Comparison of ENCODE assay signal across 23 cellular contexts in genomic region chr16:14365200-14365851, GRCh38.
A peak's percentile ranks its signal among the peaks of the same experiment; 100 is the strongest.
DNase-seq lines count a peak whose midpoint lies in the region; ATAC-seq, FAIRE-seq and TF ChIP-seq lines count a peak whose summit lies in the region.
"Had no signal": no experiment of that assay in that cellular context is flagged by ENCODE, and none has a peak within 500 bp of the region (broad histone marks: within the 10 kb centered on the region; RNA-seq: fewer than 3 reads in every experiment).

No MANE protein-coding gene starts in this region.

- H2BK15ac ChIP-seq in neuronal stem cell (ENCODE audit: low read length): no peak overlapping the region

- H3K4me1 Mint-ChIP-seq in activated CD4-positive, alpha-beta memory T cell treated with anti-CD3 and anti-CD28 coated beads, Interleukin-2, amount 10 ng/mL, durations not matched to agents 7 days and 5 days: no peaks in the 10 kb centered on the region

- H4K20me1 ChIP-seq in K562 (replicated peaks; ENCODE audit: control insufficient read depth, insufficient read depth, low read length): 0 out of 2 replicates have a peak, but pooled peaks cover 5% of the 10 kb centered on the region

- H3K27ac ChIP-seq in K562 (ENCODE audit: extremely low read depth, low read depth, low read length) (no peak overlapping the region), neuronal stem cell (replicated peaks; ENCODE audit: low read length) (no peak overlapping the region)
- H3K27ac ChIP-seq: cardiac muscle cell, thyroid gland had no signal

- no peak for FAIRE-seq in K562 (lab: Jason Lieb, UNC)
- FAIRE-seq: G401.6, GM18507 had no signal

- CTCF ChIA-PET in K562 (lab: Yijun Ruan, JAX; ENCODE audit: low intra/inter-chr PET ratio): no interaction called here
- CTCF ChIA-PET in activated CD4-positive, alpha-beta memory T cell treated with anti-CD3 and anti-CD28 coated beads, Interleukin-2, amount 10 ng/mL, durations not matched to agents 7 days and 5 days (lab: Charles Lee): no interaction called here

- TF ChIP-seq RAD21 in K562 (CRISPR knock-in tag; conservative IDR thresholded peaks at IDR 0.05 in 1 of 2, IDR thresholded peaks at IDR 0.05 in 1 of 2): no peak

- no peaks in the 10 kb centered on the region for H3K36me3 Mint-ChIP-seq in activated CD4-positive, alpha-beta memory T cell treated with anti-CD3 and anti-CD28 coated beads, Interleukin-2, amount 10 ng/mL, durations not matched to agents 7 days and 5 days (ENCODE audit: low read depth)

- TF ChIP-seq EP300 in K562 (IDR thresholded peaks at IDR 0.05; ENCODE audit: low read length): no peak

- peaks cover 50 to 82% of the 10 kb centered on the region in 2 experiments for H3K27me3 ChIP-seq in K562 (ENCODE audit: control insufficient read depth in 2 of 2, insufficient read depth in 2 of 2, low read length in 2 of 2)
- H3K27me3 ChIP-seq in neuronal stem cell (ENCODE audit: control insufficient read depth in 3 of 3, insufficient read depth in 3 of 3, low read depth in 1 of 3, low read length in 3 of 3): peaks cover 0 to 4% (median 0%) of the 10 kb centered on the region in 3 experiments
- H3K27me3 ChIP-seq: cardiac muscle cell, thyroid gland had no signal

- no peak for TF ChIP-seq POLR2A in K562 (conservative IDR thresholded peaks at IDR 0.05)

- no peak overlapping the region for H3K4me3 ChIP-seq in AG10803 (ENCODE audit: low read length)
- H3K4me3 ChIP-seq in K562: no peak overlapping the region
- no peak overlapping the region for H3K4me3 ChIP-seq in neuronal stem cell (ENCODE audit: low read length in 2 of 2)
- H3K4me3 ChIP-seq: cardiac muscle cell, skin epidermis, thyroid gland had no signal

- POLR2A ChIA-PET in K562 (lab: Yijun Ruan, JAX): no interaction called here
- POLR2A ChIA-PET in activated CD4-positive, alpha-beta memory T cell treated with anti-CD3 and anti-CD28 coated beads, Interleukin-2, amount 10 ng/mL, durations not matched to agents 7 days and 5 days (lab: Charles Lee): no interaction called here

- no peak overlapping the region for H2BK12ac ChIP-seq in neuronal stem cell (ENCODE audit: low read length)

- peak; percentile 54 for DNase-seq in AG10803 (ENCODE audit: low read depth)
- peak; percentile 59 for DNase-seq in HS-27A (ENCODE audit: low read depth)
- no peak for DNase-seq in K562 (ENCODE audit: extremely low read depth in 1 of 4, low spot score in 3 of 4)
- no peak for DNase-seq in neuronal stem cell (ENCODE audit: low spot score)
- no peak for DNase-seq in activated CD4-positive, alpha-beta memory T cell treated with anti-CD3 and anti-CD28 coated beads, Interleukin-2, amount 10 ng/mL, durations not matched to agents 7 days and 5 days
- DNase-seq in left lobe of liver (ENCODE audit: low spot score): no peak
- DNase-seq: activated CD4-positive, CD25-positive, alpha-beta regulatory T cell treated with anti-CD3 and anti-CD28 coated beads, Interleukin-2, amount 50 U/mL, for 72 hours; activated naive CD4-positive, alpha-beta T cell treated with Interleukin-2 at 50 U/mL for 16 hours; activated T-cell treated with anti-CD3 and anti-CD28 coated beads, Interleukin-2, amount 50 U/mL, for 1 hour; HCEC 1CT; KG1; left ventricle myocardium superior; NCI-H1694 treated with DMSO at 0.1 percent for 48 hours; stimulated activated CD4-positive, alpha-beta T cell treated with anti-CD3 and anti-CD28 coated beads, Interleukin-4, amount 100 ng/mL, for 24 hours; stimulated activated naive CD8-positive, alpha-beta T cell treated with anti-CD3 and anti-CD28 coated beads, Interleukin-15, Interleukin-2, amounts not matched to agents 100 U/mL and 50 U/mL, for 24 hours had no signal

- H2AFZ ChIP-seq in K562 (ENCODE audit: low read depth, low read length) (no peak overlapping the region), neuronal stem cell (ENCODE audit: low read length) (no peak overlapping the region)

- H3K79me2 ChIP-seq in K562 (ENCODE audit: control insufficient read depth, insufficient read depth, low read length): no peaks in the 10 kb centered on the region

- no peaks in the 10 kb centered on the region for H3K9me3 Mint-ChIP-seq in activated CD4-positive, alpha-beta memory T cell treated with anti-CD3 and anti-CD28 coated beads, Interleukin-2, amount 10 ng/mL, durations not matched to agents 7 days and 5 days
- H3K9me3 Mint-ChIP-seq: dendritic cell treated with granulocyte-macrophage colony-stimulating factor and Interleukin-4, amounts not matched to agents 40 ng/mL and 50 ng/mL, for 4 days had no signal

- H3K36me3 ChIP-seq in K562 (ENCODE audit: control insufficient read depth, insufficient read depth, low read length): no peaks in the 10 kb centered on the region
- H3K36me3 ChIP-seq in neuronal stem cell (replicated peaks in 1 of 2; ENCODE audit: control insufficient read depth in 2 of 2, insufficient read depth in 2 of 2, low read length in 2 of 2): no peaks in the 10 kb centered on the region
- H3K36me3 ChIP-seq: cardiac muscle cell, thyroid gland had no signal

- peak overlapping the region; percentile 72 for H3K18ac ChIP-seq in neuronal stem cell (ENCODE audit: low read length)

- H2AK5ac ChIP-seq in neuronal stem cell (ENCODE audit: low read depth, low read length): no peak overlapping the region

- no peak overlapping the region for H4K91ac ChIP-seq in neuronal stem cell (ENCODE audit: low read depth, low read length, poor library complexity)

- no peak overlapping the region for H3K4ac ChIP-seq in neuronal stem cell (ENCODE audit: low read length)

- H4K8ac ChIP-seq in neuronal stem cell (ENCODE audit: low read depth, low read length): no peak overlapping the region

- no peak overlapping the region for H3K27ac Mint-ChIP-seq in activated CD4-positive, alpha-beta memory T cell treated with anti-CD3 and anti-CD28 coated beads, Interleukin-2, amount 10 ng/mL, durations not matched to agents 7 days and 5 days
- H3K27ac Mint-ChIP-seq: dendritic cell treated with granulocyte-macrophage colony-stimulating factor and Interleukin-4, amounts not matched to agents 40 ng/mL and 50 ng/mL, for 4 days had no signal

- ATAC-seq in K562 (no peak), GM21576 (IDR thresholded peaks at IDR 0.05; ENCODE audit: unreplicated experiment) (no peak), left lobe of liver (no peak), GM21447 (IDR thresholded peaks at IDR 0.05; ENCODE audit: unreplicated experiment) (no peak)
- ATAC-seq: left ventricle myocardium superior; stimulated activated naive CD8-positive, alpha-beta T cell treated with anti-CD3 and anti-CD28 coated beads, Interleukin-15, Interleukin-2, amounts not matched to agents 100 U/mL and 50 U/mL, for 24 hours had no signal

- peak overlapping the region; percentile 2 for H3K23ac ChIP-seq in neuronal stem cell (ENCODE audit: low read depth, low read length, poor library complexity)

- H3K9me3 ChIP-seq in K562 (replicated peaks; ENCODE audit: control insufficient read depth, insufficient read depth, low read depth, low read length) (no peaks in the 10 kb centered on the region), neuronal stem cell (replicated peaks in 1 of 2; ENCODE audit: control insufficient read depth in 2 of 2, insufficient read depth in 1 of 2, low read depth in 1 of 2, low read length in 2 of 2) (no peaks in the 10 kb centered on the region)
- H3K9me3 ChIP-seq: thyroid gland had no signal

- H3K27me3 Mint-ChIP-seq in activated CD4-positive, alpha-beta memory T cell treated with anti-CD3 and anti-CD28 coated beads, Interleukin-2, amount 10 ng/mL, durations not matched to agents 7 days and 5 days: no peaks in the 10 kb centered on the region

- 14% methylated on average over 12 of the region's 13 CpGs for WGBS in K562 (ENCODE audit: insufficient coverage, low coverage, missing lambda C conversion rate)
- WGBS in neuronal stem cell (ENCODE audit: extremely low coverage in 2 of 2, insufficient read length in 2 of 2, insufficient replicate concordance in 1 of 2), 2 donors: no CpG with 5 or more reads among the region's 13 CpGs

- no peaks in the 10 kb centered on the region for H3K9me1 ChIP-seq in K562 (ENCODE audit: control insufficient read depth, insufficient read depth, low read length)

- no TSS peak for BruUV-seq in K562 (replicated peaks; lab: Mats Ljungman, UMichigan)

- no peak overlapping the region for H2BK5ac ChIP-seq in neuronal stem cell (ENCODE audit: low read length)

- intact Hi-C loops in K562 (cut with micrococcal nuclease): no loop called here

- H3K4me1 ChIP-seq in K562 (replicated peaks in 1 of 2; ENCODE audit: control insufficient read depth in 2 of 2, insufficient read depth in 2 of 2, low read length in 2 of 2) (peaks cover 8 to 21% of the 10 kb centered on the region in 2 experiments; a peak in 3 of 5 replicates), neuronal stem cell (ENCODE audit: control insufficient read depth in 2 of 2, insufficient read depth in 1 of 2, low read depth in 1 of 2, low read length in 2 of 2) (peaks cover 7% of the 10 kb centered on the region in 2 donors)

- in situ Hi-C loops in K562 (cut with MboI): no loop called here

- no peak for TF ChIP-seq CTCF in AG10803 (conservative IDR thresholded peaks at IDR 0.05; ENCODE audit: low read length)
- no peak for TF ChIP-seq CTCF in K562 (IDR thresholded peaks at IDR 0.05 in 2 of 3, conservative IDR thresholded peaks at IDR 0.05 in 1 of 3; ENCODE audit: insufficient read depth in 2 of 3, low read depth in 1 of 3, low read length in 3 of 3)

- H2BK120ac ChIP-seq in neuronal stem cell (ENCODE audit: low read depth, low read length): no peak overlapping the region

- H3K4me2 ChIP-seq in K562 (ENCODE audit: insufficient read depth, low read length) (0 out of 2 replicates have a peak overlapping the region, but pooled peaks have one; percentile 64), neuronal stem cell (ENCODE audit: insufficient read depth, low read length, poor library complexity, severe bottlenecking) (no peak overlapping the region)

- no peak overlapping the region for H3K4me3 Mint-ChIP-seq in activated CD4-positive, alpha-beta memory T cell treated with anti-CD3 and anti-CD28 coated beads, Interleukin-2, amount 10 ng/mL, durations not matched to agents 7 days and 5 days
- H3K4me3 Mint-ChIP-seq: dendritic cell treated with granulocyte-macrophage colony-stimulating factor and Interleukin-4, amounts not matched to agents 40 ng/mL and 50 ng/mL, for 4 days had no signal

- H3K14ac ChIP-seq in neuronal stem cell (ENCODE audit: low read length): no peak overlapping the region

- H3K9ac ChIP-seq in K562 (ENCODE audit: insufficient read depth in 1 of 2, low read depth in 2 of 2, low read length in 2 of 2) (no peak overlapping the region), neuronal stem cell (ENCODE audit: low read depth, low read length, poor library complexity) (no peak overlapping the region)

- H3K79me1 ChIP-seq in neuronal stem cell (ENCODE audit: low read depth, low read length): no peaks in the 10 kb centered on the region

Comparison
In these comparisons a context has a peak if more than half of its experiments do, and no peak if none do; other contexts are left out.
1. DNase-seq: peak in AG10803 (single experiment) and HS-27A (single experiment); none in K562 (0 of 4), neuronal stem cell (single experiment), activated CD4-positive, alpha-beta memory T cell treated with anti-CD3 and anti-CD28 coated beads, Interleukin-2, amount 10 ng/mL, durations not matched to agents 7 days and 5 days (single experiment) and left lobe of liver (single experiment).